In genomic region chr7:43650457-43651052, GRCh38 we compare ENCODE assay signal across 8 cellular contexts.
DNase-seq lines count a peak whose midpoint lies in the region; ATAC-seq, FAIRE-seq and TF ChIP-seq lines count a peak whose summit lies in the region.

No MANE protein-coding gene starts in this region.

- FAIRE-seq in GM12891 (lab: Jason Lieb, UNC): no peak

- H3K4me2 ChIP-seq in skeletal muscle satellite cell (ENCODE audit: low read length): peak overlapping the region; percentile 70

- H3K27me3 ChIP-seq in RWPE2 (ENCODE audit: insufficient read depth, poor library complexity, severe bottlenecking): no peaks in the 10 kb centered on the region
- no peaks in the 10 kb centered on the region for H3K27me3 ChIP-seq in skeletal muscle satellite cell (ENCODE audit: control insufficient read depth, insufficient read depth, low read length)

- peaks cover 34% of the 10 kb centered on the region for H3K36me3 ChIP-seq in RWPE2 (ENCODE audit: low read depth)
- H3K36me3 ChIP-seq in skeletal muscle satellite cell (ENCODE audit: insufficient read depth, low read length): no peaks in the 10 kb centered on the region

- H3K9me3 ChIP-seq in RWPE2 (ENCODE audit: severe bottlenecking): no peaks in the 10 kb centered on the region
- no peaks in the 10 kb centered on the region for H3K9me3 ChIP-seq in skeletal muscle satellite cell (replicated peaks; ENCODE audit: low read length)

- no peak for TF ChIP-seq CTCF in RWPE2 (IDR thresholded peaks at IDR 0.05; ENCODE audit: poor library complexity, severe bottlenecking)

- H3K9ac ChIP-seq in skeletal muscle satellite cell (ENCODE audit: low read depth, low read length): peak overlapping the region; percentile 87

- H3K4me1 ChIP-seq in RWPE2 (ENCODE audit: insufficient read depth, poor library complexity, severe bottlenecking) (peaks cover 55% of the 10 kb centered on the region), skeletal muscle satellite cell (ENCODE audit: control insufficient read depth, insufficient read depth, low read length) (peaks cover 64% of the 10 kb centered on the region)

- H3K27ac ChIP-seq in RWPE2 (ENCODE audit: poor library complexity, severe bottlenecking): peak overlapping the region; percentile 99
- peak overlapping the region; percentile 99 for H3K27ac ChIP-seq in epithelial cell of prostate

- no peak for TF ChIP-seq POLR2A in GM12891 (IDR thresholded peaks at IDR 0.05; ENCODE audit: low read depth, low read length)

- intact Hi-C loops in sciatic nerve (cut with DNase I): no loop called here

- DNase-seq in GM12891 (ENCODE audit: insufficient read length, low spot score): no peak
- DNase-seq in RWPE2 (ENCODE audit: low spot score): no peak
- no peak for DNase-seq in epithelial cell of prostate (ENCODE audit: low read depth, low spot score)
- DNase-seq in sciatic nerve (ENCODE audit: low spot score): no peak
- DNase-seq in activated CD4-positive, CD25-positive, alpha-beta regulatory T cell (lab: John Stamatoyannopoulos, UW): no peak

- H3K4me3 ChIP-seq in RWPE2 (ENCODE audit: severe bottlenecking) (no peak overlapping the region), skeletal muscle satellite cell (ENCODE audit: low read length) (peak overlapping the region; percentile 31)

- ATAC-seq in RWPE2 (ENCODE audit: low read depth) (no peak), sciatic nerve (no peak), HG03442 (IDR thresholded peaks at IDR 0.05; ENCODE audit: unreplicated experiment) (no peak), HG03439 (IDR thresholded peaks at IDR 0.05; ENCODE audit: unreplicated experiment) (no peak)

TF ChIP-seq in GM12891, 5 proteins besides CTCF, POLR2A, EP300 and RAD21:
- no peak for TF ChIP-seq PAX5 (IDR thresholded peaks at IDR 0.05; ENCODE audit: insufficient read depth, low read length, severe bottlenecking)
- TF ChIP-seq TAF1 (IDR thresholded peaks at IDR 0.05; ENCODE audit: low read depth, low read length): no peak
- peak; percentile 15; the same call in 1 of the 2 replicates for TF ChIP-seq POLR2AphosphoS5 (IDR thresholded peaks at IDR 0.05; ENCODE audit: low read depth, low read length)
